ENCODE assay signal across 10 cellular contexts in the genomic region with DNA sequence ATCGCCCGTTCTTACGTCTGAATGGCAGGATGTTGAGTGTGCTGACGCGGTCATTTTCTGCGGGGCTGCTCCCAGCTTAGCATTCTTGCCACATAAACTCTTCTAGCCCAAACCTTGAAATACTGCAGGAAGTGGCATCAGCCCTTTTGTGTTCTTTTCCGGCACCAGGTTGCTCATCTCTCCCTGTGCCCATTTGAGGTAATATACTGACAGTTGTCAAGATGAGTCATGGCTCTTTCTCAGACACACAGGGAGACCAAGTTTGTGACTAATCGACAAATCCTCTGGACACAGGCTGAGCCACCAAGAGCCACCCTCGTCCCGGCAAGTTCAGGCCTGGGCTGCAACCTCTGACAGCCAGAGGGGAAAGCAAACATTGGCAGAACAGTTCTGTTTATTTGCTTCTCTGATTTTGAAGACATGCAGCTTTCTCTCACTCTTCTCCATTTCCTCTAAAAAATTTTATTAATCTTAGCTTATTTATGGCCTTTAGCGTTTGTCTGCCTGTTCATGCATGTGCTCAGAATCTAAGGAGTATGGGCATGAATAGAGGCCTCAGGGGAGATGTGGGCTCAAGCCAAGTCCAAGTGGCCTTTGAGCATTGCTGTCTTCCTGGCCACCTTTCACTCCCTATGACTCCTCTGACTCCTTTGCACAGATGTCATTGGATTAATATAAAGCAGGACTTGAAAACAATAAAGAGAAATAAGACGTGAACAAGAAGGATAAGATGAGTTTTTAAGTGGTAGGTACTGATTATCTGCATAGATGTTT.
DNase-seq lines count a peak whose midpoint lies in the region; ATAC-seq, FAIRE-seq and TF ChIP-seq lines count a peak whose summit lies in the region.
"Had no signal": no experiment of that assay in that cellular context is flagged by ENCODE, and none has a peak within 500 bp of the region (broad histone marks: within the 10 kb centered on the region; RNA-seq: fewer than 3 reads in every experiment).

No MANE protein-coding gene starts in this region.

- CTCF ChIA-PET in A549 (lab: Yijun Ruan, JAX) (interaction anchor here (0.6 to 2.6 kb wide), 8 partner anchors 18 to 522 kb away, joined by 3 to 14 read pairs (median 3); a partner anchor contains a TSS), GM12878 (lab: Yijun Ruan, JAX) (no interaction called here), HepG2 (lab: Yijun Ruan, JAX; ENCODE audit: low intra/inter-chr PET ratio, low total read pairs) (no interaction called here)

- H3K79me2 ChIP-seq in GM12878 (ENCODE audit: control insufficient read depth, insufficient read depth, low read length), result no peaks in the 10 kb centered on the region
- no peaks in the 10 kb centered on the region for H3K79me2 ChIP-seq in HepG2 (ENCODE audit: insufficient read depth, low read length)

- intact Hi-C loops in GM12878 (cut with micrococcal nuclease; ENCODE audit: unreplicated experiment), result no loop called here
- intact Hi-C loops in HepG2 (cut with micrococcal nuclease; ENCODE audit: unreplicated experiment), result no loop called here

- H4K20me1 ChIP-seq in GM12878 (ENCODE audit: control insufficient read depth, insufficient read depth) (no peaks in the 10 kb centered on the region), HepG2 (ENCODE audit: insufficient read depth, low read length) (no peaks in the 10 kb centered on the region)

- TF ChIP-seq EP300 in A549 (IDR thresholded peaks at IDR 0.05), result peak; percentile 93; a peak in 4 of 5 replicates
- no peak for TF ChIP-seq EP300 in GM12878 (IDR thresholded peaks at IDR 0.05; ENCODE audit: borderline replicate concordance in 1 of 2, control insufficient read depth in 1 of 2, low read depth in 2 of 2, low read length in 2 of 2)
- no peak for TF ChIP-seq EP300 in HepG2 (IDR thresholded peaks at IDR 0.05; ENCODE audit: low read depth in 2 of 2, low read length in 2 of 2)
- no peak for TF ChIP-seq EP300 in HepG2 (CRISPR knock-in tag; IDR thresholded peaks at IDR 0.05; ENCODE audit: borderline replicate concordance)

- SMC1A ChIA-PET in GM12878 (lab: Charles Lee; ENCODE audit: uncharacterized antibody, unreplicated experiment), result interaction anchor here (0.7 kb wide), 1 partner anchor 31 kb away, joined by 3 read pairs; no protein-coding TSS in a partner anchor

- FAIRE-seq in A549 (lab: Jason Lieb, UNC) (peak; percentile 100), GM12878 (lab: Jason Lieb, UNC) (no peak), HepG2 (lab: Jason Lieb, UNC) (no peak)

- BruUV-seq in GM12878 (replicated peaks; lab: Mats Ljungman, UMichigan) (no TSS peak), HepG2 (replicated peaks; lab: Mats Ljungman, UMichigan) (no TSS peak)

- TF ChIP-seq CTCF in A549 (IDR thresholded peaks at IDR 0.05), result no peak
- TF ChIP-seq CTCF in GM12878 (IDR thresholded peaks at IDR 0.05 in 2 of 3, conservative IDR thresholded peaks at IDR 0.05 in 1 of 3; ENCODE audit: control insufficient read depth in 2 of 3, extremely low read depth in 1 of 3, insufficient read depth in 1 of 3, low read depth in 3 of 3, low read length in 3 of 3), result no peak
- TF ChIP-seq CTCF in HepG2 (CRISPR knock-in tag; IDR thresholded peaks at IDR 0.05), result no peak

- no peaks in the 10 kb centered on the region for H3K27me3 ChIP-seq in GM12878 (replicated peaks in 1 of 2; ENCODE audit: control insufficient read depth in 2 of 2, insufficient read depth in 2 of 2, low read length in 1 of 2)
- no peaks in the 10 kb centered on the region; a peak in 1 of 5 replicates for H3K27me3 ChIP-seq in HepG2 (ENCODE audit: control insufficient read depth in 1 of 2, insufficient read depth in 2 of 2, low read length in 2 of 2)
- H3K27me3 ChIP-seq: colonic mucosa had no signal

- in situ Hi-C loops in GM12878 (cut with MboI) (no loop called here), HepG2 (cut with HindIII; ENCODE audit: extremely low pct_ligation_motif_present, low pct_unique_long_range_greater_than_20kb) (no loop called here)

- H3K4me3 ChIP-seq in A549 (no peak overlapping the region), GM12878 (no peak overlapping the region), HepG2 (replicated peaks in 1 of 3; ENCODE audit: insufficient read depth in 1 of 3, low read depth in 2 of 3, low read length in 3 of 3) (no peak overlapping the region)
- H3K4me3 ChIP-seq: colonic mucosa had no signal

- ATAC-seq in A549 (peak; percentile 97 to 98), GM12878 (peak; percentile 48), HepG2 (peak; percentile 81)

- no peak for TF ChIP-seq POLR2A in A549 (IDR thresholded peaks at IDR 0.05; ENCODE audit: low read length)
- TF ChIP-seq POLR2A in GM12878 (IDR thresholded peaks at IDR 0.05; ENCODE audit: low read depth, low read length), result no peak
- no peak for TF ChIP-seq POLR2A in HepG2 (IDR thresholded peaks at IDR 0.05; ENCODE audit: insufficient read depth in 1 of 2, low read depth in 2 of 2, low read length in 2 of 2)

- H2AFZ ChIP-seq in GM12878 (ENCODE audit: control insufficient read depth, low read depth, low read length) (no peak overlapping the region), HepG2 (ENCODE audit: low read length) (no peak overlapping the region)

- H3K4me1 ChIP-seq in A549, result peaks cover 29% of the 10 kb centered on the region
- H3K4me1 ChIP-seq in GM12878 (ENCODE audit: control insufficient read depth, insufficient read depth, low read length), result no peaks in the 10 kb centered on the region
- no peaks in the 10 kb centered on the region for H3K4me1 ChIP-seq in HepG2 (ENCODE audit: insufficient read depth, low read length)
- H3K4me1 ChIP-seq: colonic mucosa had no signal

- DNase-seq in A549 (ENCODE audit: low read depth in 1 of 2, low spot score in 1 of 2), result peak; percentile 91 to 98
- DNase-seq in LHCN-M2 (ENCODE audit: low read depth), result peak; percentile 96
- no peak for DNase-seq in GM12878 (ENCODE audit: low read depth, low spot score)
- DNase-seq in HepG2 (ENCODE audit: low spot score), result peak; percentile 74
- DNase-seq in stimulated activated naive CD4-positive, alpha-beta T cell treated with Interleukin-2 at 50 U/mL for 16 hours (lab: John Stamatoyannopoulos, UW), result no peak
- DNase-seq in activated gamma-delta T cell (lab: John Stamatoyannopoulos, UW), result no peak
- no peak for DNase-seq in cerebellar cortex (ENCODE audit: low spot score)
- no peak for DNase-seq in NCI-H2196 treated with DMSO at 0.1 percent for 48 hours (lab: John Stamatoyannopoulos, UW; ENCODE audit: unreplicated experiment)
- DNase-seq: activated CD4-positive, alpha-beta T cell treated with anti-CD3 and anti-CD28 coated beads, Interleukin-2, amount 50 U/mL, for 4 hours; colonic mucosa had no signal

- H3K9me3 ChIP-seq in A549 (peaks cover 6% of the 10 kb centered on the region), GM12878 (replicated peaks; ENCODE audit: control insufficient read depth, insufficient read depth, low read length) (no peaks in the 10 kb centered on the region; the same call in 2 of the 3 replicates), HepG2 (ENCODE audit: low read length) (no peaks in the 10 kb centered on the region)
- H3K9me3 ChIP-seq: colonic mucosa had no signal

- peak overlapping the region; percentile 65 for H3K4me2 ChIP-seq in A549
- no peak overlapping the region for H3K4me2 ChIP-seq in GM12878 (ENCODE audit: control insufficient read depth, insufficient read depth)
- no peak overlapping the region for H3K4me2 ChIP-seq in HepG2 (ENCODE audit: low read depth, low read length)

- WGBS in A549 (ENCODE audit: missing lambda C conversion rate), result 4% methylated on average over 12 of the region's 12 CpGs
- 63% methylated on average over 12 of the region's 12 CpGs for WGBS in GM12878 (ENCODE audit: insufficient coverage, insufficient replicate concordance, low lambda C conversion rate, missing lambda C conversion rate)
- 37% methylated on average over 12 of the region's 12 CpGs for WGBS in HepG2 (ENCODE audit: low lambda C conversion rate)

- H3K9ac ChIP-seq in GM12878 (ENCODE audit: control insufficient read depth, insufficient read depth, low read length) (no peak overlapping the region), HepG2 (ENCODE audit: insufficient read depth, low read depth, low read length) (no peak overlapping the region)

- TF ChIP-seq RAD21 in A549 (conservative IDR thresholded peaks at IDR 0.05 in 1 of 2, IDR thresholded peaks at IDR 0.05 in 1 of 2) (peak; percentile 53 to 73; a peak in 4 of 5 replicates), GM12878 (IDR thresholded peaks at IDR 0.05; ENCODE audit: insufficient read depth, low read depth, low read length) (no peak), HepG2 (CRISPR knock-in tag; IDR thresholded peaks at IDR 0.05) (no peak)

- POLR2A ChIA-PET in A549 (lab: Yijun Ruan, JAX) (interaction anchor here (0.7 to 1.7 kb wide), 5 partner anchors 77 to 331 kb away, joined by 3 to 10 read pairs (median 4); a partner anchor contains a TSS), GM12878 (lab: Charles Lee) (no interaction called here), HepG2 (lab: Yijun Ruan, JAX) (no interaction called here)

- RAD21 ChIA-PET in GM12878 (lab: Charles Lee; ENCODE audit: unreplicated experiment), result no interaction called here

- H3K36me3 ChIP-seq in GM12878 (ENCODE audit: control insufficient read depth in 2 of 2, insufficient read depth in 2 of 2, low read length in 1 of 2), result no peaks in the 10 kb centered on the region
- H3K36me3 ChIP-seq in HepG2 (replicated peaks in 1 of 2; ENCODE audit: control insufficient read depth in 1 of 2, insufficient read depth in 2 of 2, low read length in 2 of 2), result no peaks in the 10 kb centered on the region
- H3K36me3 ChIP-seq: colonic mucosa had no signal

- peak overlapping the region; percentile 84 to 85 for H3K27ac ChIP-seq in A549
- no peak overlapping the region for H3K27ac ChIP-seq in GM12878 (ENCODE audit: control insufficient read depth, insufficient read depth)
- H3K27ac ChIP-seq in HepG2 (ENCODE audit: extremely low read length, insufficient read depth, low read length), result no peak overlapping the region
- H3K27ac ChIP-seq: colonic mucosa had no signal

TF ChIP-seq in A549, 52 proteins besides CTCF, POLR2A, EP300 and RAD21 (continues in another document):
- TF ChIP-seq SMC3 (IDR thresholded peaks at IDR 0.05) (peak; percentile 71; the same call in 2 of the 3 replicates), EHF (CRISPR knock-in tag; IDR thresholded peaks at IDR 0.05) (no peak; the same call in 1 of the 2 replicates), ESRRA (IDR thresholded peaks at IDR 0.05; ENCODE audit: borderline replicate concordance, low read length) (no peak), CHD4 (IDR thresholded peaks at IDR 0.05; ENCODE audit: borderline replicate concordance) (no peak)

TF ChIP-seq in HepG2, 621 proteins besides CTCF, POLR2A, EP300 and RAD21 (continues in another document):
- TF ChIP-seq JUN (CRISPR knock-in tag; IDR thresholded peaks at IDR 0.05), result 0 out of 2 replicates have a peak, but pooled peaks have one; percentile 43
- TF ChIP-seq ZFP37 (CRISPR knock-in tag; IDR thresholded peaks at IDR 0.05; ENCODE audit: borderline replicate concordance), result no peak

Comparison
In these comparisons a context has a peak if more than half of its experiments do, and no peak if none do; other contexts are left out.
1. DNase-seq: peak in A549 (2 of 2), LHCN-M2 (single experiment) and HepG2 (single experiment); none in GM12878 (single experiment), stimulated activated naive CD4-positive, alpha-beta T cell treated with Interleukin-2 at 50 U/mL for 16 hours (single experiment), activated gamma-delta T cell (single experiment), cerebellar cortex (single experiment) and NCI-H2196 treated with DMSO at 0.1 percent for 48 hours (single experiment).
2. H3K27ac ChIP-seq: peak in A549 (2 of 2); none in GM12878 (single experiment) and HepG2 (single experiment).
3. Peak in every context shown above with its lines, with median percentiles within 50 percentile points of each other: ATAC-seq.